ENCODE assay signal across 19 cellular contexts in genomic region chr2:120275617-120276400, GRCh38. TPM values are rescaled to one million over a fixed set of nuclear protein-coding genes. Genes with fewer than 3 reads are reported as not detected.
DNase-seq lines count a peak whose midpoint lies in the region; ATAC-seq, FAIRE-seq and TF ChIP-seq lines count a peak whose summit lies in the region.
"Had no signal": no experiment of that assay in that cellular context is flagged by ENCODE, and none has a peak within 500 bp of the region (broad histone marks: within the 10 kb centered on the region; RNA-seq: fewer than 3 reads in every experiment).

No MANE protein-coding gene starts in this region.

- no peak for TF ChIP-seq EP300 in HepG2 (IDR thresholded peaks at IDR 0.05; ENCODE audit: low read depth in 2 of 2, low read length in 2 of 2)
- no peak for TF ChIP-seq EP300 in HepG2 (CRISPR knock-in tag; IDR thresholded peaks at IDR 0.05; ENCODE audit: borderline replicate concordance)

- BruUV-seq in HepG2 (replicated peaks; lab: Mats Ljungman, UMichigan): no TSS peak

- no peaks in the 10 kb centered on the region for H3K27me3 ChIP-seq in HepG2 (ENCODE audit: control insufficient read depth in 1 of 2, insufficient read depth in 2 of 2, low read length in 2 of 2)
- no peaks in the 10 kb centered on the region for H3K27me3 ChIP-seq in thyroid gland
- H3K27me3 ChIP-seq in small intestine (ENCODE audit: control insufficient read depth in 2 of 2, insufficient read depth in 2 of 2, low read length in 2 of 2): no peaks in the 10 kb centered on the region
- H3K27me3 ChIP-seq: BE2C, SJCRH30 had no signal

- intact Hi-C loops in HepG2 (cut with micrococcal nuclease; ENCODE audit: unreplicated experiment): no loop called here
- intact Hi-C loops in thyroid gland (cut with DNase I): no loop called here

- 86% methylated on average over 8 of the region's 8 CpGs for WGBS in HepG2 (ENCODE audit: low lambda C conversion rate)
- 94 to 95% methylated on average over 8 of the region's 8 CpGs for whole genome bisulfite sequencing in thyroid gland, 2 donors
- WGBS in small intestine, 3 donors: 74 to 90% (median 90%) methylated on average over 8 of the region's 8 CpGs

- H4K20me1 ChIP-seq in HepG2 (ENCODE audit: insufficient read depth, low read length): no peaks in the 10 kb centered on the region

- peak; percentile 63 for ATAC-seq in HepG2
- no peak for ATAC-seq in GM21619 (IDR thresholded peaks at IDR 0.05; ENCODE audit: unreplicated experiment)
- ATAC-seq: Panc1 had no signal

- H3K9ac ChIP-seq in HepG2 (ENCODE audit: insufficient read depth, low read depth, low read length): no peak overlapping the region

- POLR2A ChIA-PET in HepG2 (lab: Yijun Ruan, JAX): no interaction called here

- peaks cover 25% of the 10 kb centered on the region for H3K79me2 ChIP-seq in HepG2 (ENCODE audit: insufficient read depth, low read length)

- H3K4me2 ChIP-seq in HepG2 (ENCODE audit: low read depth, low read length): no peak overlapping the region

- TF ChIP-seq CTCF in HepG2 (CRISPR knock-in tag; IDR thresholded peaks at IDR 0.05): no peak
- TF ChIP-seq CTCF in thyroid gland (IDR thresholded peaks at IDR 0.05): no peak

- peaks cover 10% of the 10 kb centered on the region for H3K9me3 ChIP-seq in HepG2 (ENCODE audit: low read length)
- H3K9me3 ChIP-seq in thyroid gland: no peaks in the 10 kb centered on the region
- no peaks in the 10 kb centered on the region for H3K9me3 ChIP-seq in small intestine (ENCODE audit: control insufficient read depth, low read depth)
- H3K9me3 ChIP-seq: BE2C had no signal

- no peak overlapping the region for H3K4me3 ChIP-seq in HepG2 (replicated peaks in 1 of 3; ENCODE audit: insufficient read depth in 1 of 3, low read depth in 2 of 3, low read length in 3 of 3)
- H3K4me3 ChIP-seq in thyroid gland (replicated peaks in 1 of 3): no peak overlapping the region
- no peak overlapping the region for H3K4me3 ChIP-seq in small intestine (ENCODE audit: low read depth in 1 of 2, low read length in 2 of 2)
- H3K4me3 ChIP-seq: SJCRH30 had no signal

- in situ Hi-C loops in HepG2 (cut with HindIII; ENCODE audit: extremely low pct_ligation_motif_present, low pct_unique_long_range_greater_than_20kb): no loop called here

- TF ChIP-seq POLR2A in HepG2 (IDR thresholded peaks at IDR 0.05; ENCODE audit: insufficient read depth in 1 of 2, low read depth in 2 of 2, low read length in 2 of 2) (no peak), thyroid gland (IDR thresholded peaks at IDR 0.05) (no peak)

- peaks cover 8 to 13% of the 10 kb centered on the region in 2 experiments; a peak in 4 of 5 replicates for H3K36me3 ChIP-seq in HepG2 (replicated peaks in 1 of 2; ENCODE audit: control insufficient read depth in 1 of 2, insufficient read depth in 2 of 2, low read length in 2 of 2)
- H3K36me3 ChIP-seq in thyroid gland: peaks cover 0 to 14% of the 10 kb centered on the region in 2 donors
- peaks cover 4 to 13% of the 10 kb centered on the region in 2 donors for H3K36me3 ChIP-seq in small intestine (ENCODE audit: control insufficient read depth in 2 of 2, insufficient read depth in 2 of 2, low read length in 2 of 2)
- H3K36me3 ChIP-seq: BE2C had no signal

- CTCF ChIA-PET in HepG2 (lab: Yijun Ruan, JAX; ENCODE audit: low intra/inter-chr PET ratio, low total read pairs): no interaction called here

- no peak for FAIRE-seq in HepG2 (lab: Jason Lieb, UNC)
- no peak for FAIRE-seq in small intestine (lab: Jason Lieb, UNC)
- FAIRE-seq: A204.1, GM12891, HTR-8/SVneo had no signal

- no peak for TF ChIP-seq RAD21 in HepG2 (CRISPR knock-in tag; IDR thresholded peaks at IDR 0.05)

- peak; percentile 4 for DNase-seq in NCI-H748 (lab: John Stamatoyannopoulos, UW; ENCODE audit: unreplicated experiment)
- no peak for DNase-seq in NCI-H748 treated with DMSO at 0.1 percent for 48 hours (lab: John Stamatoyannopoulos, UW)
- peak; percentile 14 for DNase-seq in NCI-H226
- DNase-seq in HepG2 (ENCODE audit: low spot score): peak; percentile 29
- DNase-seq in thyroid gland: no peak
- no peak for DNase-seq in NOMO-1 treated with dmso at 0.1 percent for 144 hours (lab: John Stamatoyannopoulos, UW; ENCODE audit: unreplicated experiment)
- no peak for DNase-seq in small intestine
- DNase-seq: BE2C; CD4-positive, alpha-beta T cell; H7; NCI-H1092 treated with DMSO at 0.1 percent for 48 hours; NCI-H1694; NCI-H82; SJCRH30 had no signal

- H2AFZ ChIP-seq in HepG2 (ENCODE audit: low read length): no peak overlapping the region

- H3K27ac ChIP-seq in HepG2 (ENCODE audit: extremely low read length, insufficient read depth, low read length): no peak overlapping the region
- no peak overlapping the region for H3K27ac ChIP-seq in thyroid gland
- H3K27ac ChIP-seq in small intestine (ENCODE audit: low read depth in 1 of 2, low read length in 1 of 2): no peak overlapping the region
- H3K27ac ChIP-seq: SJCRH30 had no signal

- peaks cover 56% of the 10 kb centered on the region for H3K4me1 ChIP-seq in HepG2 (ENCODE audit: insufficient read depth, low read length)
- H3K4me1 ChIP-seq in thyroid gland: no peaks in the 10 kb centered on the region
- H3K4me1 ChIP-seq in small intestine (ENCODE audit: control insufficient read depth in 2 of 2, insufficient read depth in 1 of 2, low read depth in 1 of 2, low read length in 1 of 2): no peaks in the 10 kb centered on the region
- H3K4me1 ChIP-seq: BE2C, SJCRH30 had no signal

TF ChIP-seq in HepG2, 621 proteins besides CTCF, POLR2A, EP300 and RAD21 (continues in another document):
- TF ChIP-seq ZNF430 (CRISPR knock-in tag; IDR thresholded peaks at IDR 0.05): 0 out of 2 replicates have a peak, but pooled peaks have one; percentile 21
- TF ChIP-seq TEAD3 (CRISPR knock-in tag; optimal IDR thresholded peaks at IDR 0.05; ENCODE audit: borderline replicate concordance): peak; percentile 50

RNA-seq across cellular contexts. Expression of gene RALB, which starts 23.2 kb away (rescaled TPM):
- total RNA-seq in HepG2 (2016; rRNA removed; fragmentation: Illumina TruSeq; extraction: Trizol) (43.2 and 65.4 TPM in 2 replicates), thyroid gland (10 to 100 TPM; 39.7 to 64.2 (median 45.4) TPM)
- total RNA-seq in HepG2 (2016; cell fraction: cytosol; rRNA removed; fragmentation: Illumina TruSeq; extraction: Trizol; ENCODE audit: low read depth): 14.7 and 15.0 TPM in 2 replicates
- 46.9 and 63.2 TPM in 2 replicates for total RNA-seq in HepG2 (2016; cell fraction: insoluble cytoplasmic fraction; rRNA removed; fragmentation: Illumina TruSeq; extraction: Trizol)
- 40.6 and 40.7 TPM in 2 replicates for total RNA-seq in HepG2 (2016; cell fraction: membrane; rRNA removed; fragmentation: Illumina TruSeq; extraction: Trizol)
- 18.9 and 20.9 TPM in 2 replicates for total RNA-seq in HepG2 (2016; cell fraction: nucleus; rRNA removed; fragmentation: Illumina TruSeq; extraction: Trizol)
- polyA plus RNA-seq in HepG2 (2011; rRNA removed) (28.5 and 37.8 TPM in 2 replicates), small intestine (10 to 100 TPM; 61.8 to 75.7 (median 74.9) TPM)
- 27.1 and 34.7 TPM in 2 replicates for polyA plus RNA-seq in HepG2 (2011; cell fraction: cytosol; rRNA removed)
- polyA plus RNA-seq in HepG2 (2011; cell fraction: nucleus; rRNA removed): 7.9 and 9.7 TPM in 2 replicates
- 25.9 and 28.9 TPM in 2 replicates for polyA plus RNA-seq in HepG2 (2012)
- 17.5 and 21.3 TPM in 2 replicates for polyA plus RNA-seq in HepG2 (2016; cell fraction: cytosol; fragmentation: Illumina TruSeq; extraction: Trizol; ENCODE audit: low read depth)
- polyA plus RNA-seq in HepG2 (2016; cell fraction: insoluble cytoplasmic fraction; fragmentation: Illumina TruSeq; extraction: Trizol; ENCODE audit: low read depth): 77.8 and 83.3 TPM in 2 replicates
- polyA plus RNA-seq in HepG2 (2016; cell fraction: membrane; fragmentation: Illumina TruSeq; extraction: Trizol; ENCODE audit: low read depth): 40.5 and 41.2 TPM in 2 replicates
- 29.6 and 37.1 TPM in 2 replicates for polyA plus RNA-seq in HepG2 (2016; cell fraction: nucleus; fragmentation: Illumina TruSeq; extraction: Trizol; ENCODE audit: insufficient read depth, low read depth)
- 7.6 and 34.5 TPM in 2 replicates for polyA minus RNA-seq in HepG2 (2011; rRNA and poly(A)+ RNA removed; ENCODE audit: low replicate concordance)
- polyA minus RNA-seq in HepG2 (2011; cell fraction: cytosol; rRNA and poly(A)+ RNA removed): 18.2 and 26.6 TPM in 2 replicates
- polyA minus RNA-seq in HepG2 (2011; cell fraction: nucleus; rRNA and poly(A)+ RNA removed): 11.1 and 12.7 TPM in 2 replicates

RNA-seq across cellular contexts. Expression of gene TMEM185B, which starts 52.6 kb away (rescaled TPM):
- 3.5 and 7.0 TPM in 2 replicates for total RNA-seq in HepG2 (2016; rRNA removed; fragmentation: Illumina TruSeq; extraction: Trizol)
- 1.2 and 1.8 TPM in 2 replicates for total RNA-seq in HepG2 (2016; cell fraction: cytosol; rRNA removed; fragmentation: Illumina TruSeq; extraction: Trizol; ENCODE audit: low read depth)
- 2.9 and 6.9 TPM in 2 replicates for total RNA-seq in HepG2 (2016; cell fraction: insoluble cytoplasmic fraction; rRNA removed; fragmentation: Illumina TruSeq; extraction: Trizol)
- 3.8 and 4.7 TPM in 2 replicates for total RNA-seq in HepG2 (2016; cell fraction: membrane; rRNA removed; fragmentation: Illumina TruSeq; extraction: Trizol)
- 6.4 and 7.9 TPM in 2 replicates for total RNA-seq in HepG2 (2016; cell fraction: nucleus; rRNA removed; fragmentation: Illumina TruSeq; extraction: Trizol)
- polyA plus RNA-seq in HepG2 (2011; rRNA removed): 5.6 and 5.7 TPM in 2 replicates
- 6.0 and 6.3 TPM in 2 replicates for polyA plus RNA-seq in HepG2 (2011; cell fraction: cytosol; rRNA removed)
- polyA plus RNA-seq in HepG2 (2011; cell fraction: nucleus; rRNA removed): 9.5 and 9.8 TPM in 2 replicates
- 7.3 and 7.8 TPM in 2 replicates for polyA plus RNA-seq in HepG2 (2012)
- 1.2 and 1.8 TPM in 2 replicates for polyA plus RNA-seq in HepG2 (2016; cell fraction: cytosol; fragmentation: Illumina TruSeq; extraction: Trizol; ENCODE audit: low read depth)
- polyA plus RNA-seq in HepG2 (2016; cell fraction: insoluble cytoplasmic fraction; fragmentation: Illumina TruSeq; extraction: Trizol; ENCODE audit: low read depth): 3.2 and 5.0 TPM in 2 replicates
- polyA plus RNA-seq in HepG2 (2016; cell fraction: membrane; fragmentation: Illumina TruSeq; extraction: Trizol; ENCODE audit: low read depth): 2.4 and 3.2 TPM in 2 replicates
- 8.5 and 10.2 TPM in 2 replicates for polyA plus RNA-seq in HepG2 (2016; cell fraction: nucleus; fragmentation: Illumina TruSeq; extraction: Trizol; ENCODE audit: insufficient read depth, low read depth)
- 13.7 and 14.5 TPM in 2 replicates for polyA minus RNA-seq in HepG2 (2011; rRNA and poly(A)+ RNA removed; ENCODE audit: low replicate concordance)
- polyA minus RNA-seq in HepG2 (2011; cell fraction: cytosol; rRNA and poly(A)+ RNA removed): 4.8 and 5.5 TPM in 2 replicates
- polyA minus RNA-seq in HepG2 (2011; cell fraction: nucleus; rRNA and poly(A)+ RNA removed): 5.2 and 7.0 TPM in 2 replicates
- total RNA-seq in thyroid gland: 10 to 100 TPM; 35.9 to 47.9 (median 44.6) TPM
- 10 to 100 TPM in 1 of 3 donors, 1 to 10 TPM in 2; 2.0 to 10.5 (median 3.2) TPM for polyA plus RNA-seq in small intestine

Comparison
In these comparisons a context has a peak if more than half of its experiments do, and no peak if none do; other contexts are left out.
1. DNase-seq: peak in NCI-H748 (single experiment), NCI-H226 (single experiment) and HepG2 (single experiment); none in NCI-H748 treated with DMSO at 0.1 percent for 48 hours (single experiment), thyroid gland (0 of 2), NOMO-1 treated with dmso at 0.1 percent for 144 hours (single experiment) and small intestine (single experiment).